Comparison of ENCODE assay signal across 32 cellular contexts in genomic region chr10:52276982-52277381, GRCh38. TPM values are rescaled to one million over a fixed set of nuclear protein-coding genes. Genes with fewer than 3 reads are reported as not detected.
"Had no signal": no experiment of that assay in that cellular context is flagged by ENCODE, and none has a peak within 500 bp of the region (broad histone marks: within the 10 kb centered on the region; RNA-seq: fewer than 3 reads in every experiment).

No MANE protein-coding gene starts in this region.

- ATAC-seq: activated naive CD4-positive, alpha-beta T cell treated with anti-CD3 and anti-CD28 coated beads, Interleukin-2, amount 50 U/mL, for 72 hours; activated T-cell treated with anti-CD3 and anti-CD28 coated beads, Interleukin-2, amount 50 U/mL, for 72 hours; esophagus mucosa; gastrocnemius medialis; heart left ventricle had no signal

- H3K4me3 ChIP-seq: coronary artery, dorsolateral prefrontal cortex, gastrocnemius medialis, heart left ventricle had no signal

- H3K4me1 Mint-ChIP-seq: activated CD4-positive, alpha-beta memory T cell treated with anti-CD3 and anti-CD28 coated beads, Interleukin-2, amount 10 ng/mL, durations not matched to agents 7 days and 5 days; activated CD4-positive, alpha-beta T cell treated with anti-CD3 and anti-CD28 coated beads, Interleukin-2, amount 10 ng/mL, durations not matched to agents 7 days and 5 days; activated naive CD4-positive, alpha-beta T cell treated with anti-CD3 and anti-CD28 coated beads, Interleukin-2, amount 10 ng/mL, durations not matched to agents 7 days and 5 days; activated naive CD8-positive, alpha-beta T cell treated with anti-CD3 and anti-CD28 coated beads, Interleukin-2, amount 10 ng/mL, durations not matched to agents 7 days and 5 days; central memory CD8-positive, alpha-beta T cell; endodermal cell had no signal

- H3K27ac Mint-ChIP-seq: activated CD4-positive, alpha-beta memory T cell treated with anti-CD3 and anti-CD28 coated beads, Interleukin-2, amount 10 ng/mL, durations not matched to agents 7 days and 5 days; activated CD4-positive, alpha-beta T cell treated with anti-CD3 and anti-CD28 coated beads, Interleukin-2, amount 10 ng/mL, durations not matched to agents 7 days and 5 days; activated naive CD4-positive, alpha-beta T cell treated with anti-CD3 and anti-CD28 coated beads, Interleukin-2, amount 10 ng/mL, durations not matched to agents 7 days and 5 days; activated naive CD4-positive, alpha-beta T cell treated with anti-CD3 and anti-CD28 coated beads, Interleukin-2, amount 50 U/mL, for 72 hours; activated naive CD8-positive, alpha-beta T cell treated with anti-CD3 and anti-CD28 coated beads, Interleukin-2, amount 10 ng/mL, durations not matched to agents 7 days and 5 days; activated T-cell treated with anti-CD3 and anti-CD28 coated beads, Interleukin-2, amount 50 U/mL, for 24 hours; activated T-cell treated with anti-CD3 and anti-CD28 coated beads, Interleukin-2, amount 50 U/mL, for 72 hours; dendritic cell treated with granulocyte-macrophage colony-stimulating factor and Interleukin-4, amounts not matched to agents 40 ng/mL and 50 ng/mL, for 4 days; endodermal cell had no signal

- DNase-seq: activated CD4-positive, alpha-beta memory T cell treated with anti-CD3 and anti-CD28 coated beads, Interleukin-2, amount 10 ng/mL, durations not matched to agents 7 days and 5 days; activated CD4-positive, alpha-beta T cell treated with anti-CD3 and anti-CD28 coated beads for 1 hour; activated CD4-positive, alpha-beta T cell treated with anti-CD3 and anti-CD28 coated beads for 4 hours; activated CD4-positive, alpha-beta T cell treated with anti-CD3 and anti-CD28 coated beads, Interleukin-2, amount 10 ng/mL, durations not matched to agents 7 days and 5 days; activated CD4-positive, alpha-beta T cell treated with anti-CD3 and anti-CD28 coated beads, Interleukin-2, amount 50 U/mL, for 4 hours; activated CD4-positive, CD25-positive, alpha-beta regulatory T cell; activated CD8-positive, alpha-beta memory T cell treated with anti-CD3 and anti-CD28 coated beads, Interleukin-2, amount 50 U/mL, for 48 hours; activated gamma-delta T cell; activated naive CD4-positive, alpha-beta T cell; activated naive CD4-positive, alpha-beta T cell treated with anti-CD3 and anti-CD28 coated beads, Interleukin-2, amount 10 ng/mL, durations not matched to agents 7 days and 5 days; activated naive CD8-positive, alpha-beta T cell treated with anti-CD3 and anti-CD28 coated beads, Interleukin-2, amount 10 ng/mL, durations not matched to agents 7 days and 5 days; activated T-cell treated with anti-CD3 and anti-CD28 coated beads for 4 hours; activated T-cell treated with anti-CD3 and anti-CD28 coated beads, Interleukin-2, amount 50 U/mL, for 24 hours; activated T-cell treated with anti-CD3 and anti-CD28 coated beads, Interleukin-2, amount 50 U/mL, for 72 hours; amniotic stem cell; anterior cingulate cortex; brain microvascular endothelial cell; dorsolateral prefrontal cortex; effector memory CD4-positive, alpha-beta T cell; endodermal cell; foreskin fibroblast; gastrocnemius medialis; glutamatergic neuron; heart left ventricle; T-helper 2 cell had no signal

- H3K9me3 ChIP-seq: gastrocnemius medialis had no signal

- H3K4me3 Mint-ChIP-seq: activated CD4-positive, alpha-beta memory T cell treated with anti-CD3 and anti-CD28 coated beads, Interleukin-2, amount 10 ng/mL, durations not matched to agents 7 days and 5 days; activated CD4-positive, alpha-beta T cell treated with anti-CD3 and anti-CD28 coated beads, Interleukin-2, amount 10 ng/mL, durations not matched to agents 7 days and 5 days; activated naive CD4-positive, alpha-beta T cell treated with anti-CD3 and anti-CD28 coated beads, Interleukin-2, amount 10 ng/mL, durations not matched to agents 7 days and 5 days; activated naive CD8-positive, alpha-beta T cell treated with anti-CD3 and anti-CD28 coated beads, Interleukin-2, amount 10 ng/mL, durations not matched to agents 7 days and 5 days; activated T-cell treated with anti-CD3 and anti-CD28 coated beads, Interleukin-2, amount 50 U/mL, for 24 hours; activated T-cell treated with anti-CD3 and anti-CD28 coated beads, Interleukin-2, amount 50 U/mL, for 72 hours; central memory CD8-positive, alpha-beta T cell; dendritic cell treated with granulocyte-macrophage colony-stimulating factor and Interleukin-4, amounts not matched to agents 40 ng/mL and 50 ng/mL, for 4 days; endodermal cell had no signal

- H3K27me3 ChIP-seq: brain microvascular endothelial cell, dorsolateral prefrontal cortex, gastrocnemius medialis, heart left ventricle had no signal

- H3K27ac ChIP-seq: brain microvascular endothelial cell, coronary artery, dorsolateral prefrontal cortex, gastrocnemius medialis, heart left ventricle had no signal

- H3K9me3 Mint-ChIP-seq: activated naive CD8-positive, alpha-beta T cell treated with anti-CD3 and anti-CD28 coated beads, Interleukin-2, amount 10 ng/mL, durations not matched to agents 7 days and 5 days had no signal

- H3K36me3 Mint-ChIP-seq: activated naive CD4-positive, alpha-beta T cell treated with anti-CD3 and anti-CD28 coated beads, Interleukin-2, amount 10 ng/mL, durations not matched to agents 7 days and 5 days; activated naive CD4-positive, alpha-beta T cell treated with anti-CD3 and anti-CD28 coated beads, Interleukin-2, amount 50 U/mL, for 72 hours; activated naive CD8-positive, alpha-beta T cell treated with anti-CD3 and anti-CD28 coated beads, Interleukin-2, amount 10 ng/mL, durations not matched to agents 7 days and 5 days had no signal

- H3K36me3 ChIP-seq: brain microvascular endothelial cell had no signal

- H3K27me3 Mint-ChIP-seq: activated CD4-positive, alpha-beta memory T cell treated with anti-CD3 and anti-CD28 coated beads, Interleukin-2, amount 10 ng/mL, durations not matched to agents 7 days and 5 days; activated CD4-positive, alpha-beta T cell treated with anti-CD3 and anti-CD28 coated beads, Interleukin-2, amount 10 ng/mL, durations not matched to agents 7 days and 5 days; activated naive CD4-positive, alpha-beta T cell treated with anti-CD3 and anti-CD28 coated beads, Interleukin-2, amount 10 ng/mL, durations not matched to agents 7 days and 5 days; activated naive CD8-positive, alpha-beta T cell treated with anti-CD3 and anti-CD28 coated beads, Interleukin-2, amount 10 ng/mL, durations not matched to agents 7 days and 5 days; activated T-cell treated with anti-CD3 and anti-CD28 coated beads, Interleukin-2, amount 50 U/mL, for 24 hours; central memory CD8-positive, alpha-beta T cell; dendritic cell treated with granulocyte-macrophage colony-stimulating factor and Interleukin-4, amounts not matched to agents 40 ng/mL and 50 ng/mL, for 4 days had no signal

- FAIRE-seq: bronchial epithelial cell had no signal

RNA-seq across cellular contexts. Expression of gene DKK1, which starts 37.1 kb away (rescaled TPM):
- total RNA-seq: activated CD4-positive, alpha-beta memory T cell treated with anti-CD3 and anti-CD28 coated beads, Interleukin-2, amount 10 ng/mL, durations not matched to agents 7 days and 5 days; activated CD4-positive, alpha-beta T cell treated with anti-CD3 and anti-CD28 coated beads, Interleukin-2, amount 10 ng/mL, durations not matched to agents 7 days and 5 days; activated naive CD4-positive, alpha-beta T cell treated with anti-CD3 and anti-CD28 coated beads, Interleukin-2, amount 50 U/mL, for 72 hours; activated naive CD8-positive, alpha-beta T cell treated with anti-CD3 and anti-CD28 coated beads, Interleukin-2, amount 10 ng/mL, durations not matched to agents 7 days and 5 days; activated T-cell treated with anti-CD3 and anti-CD28 coated beads, Interleukin-2, amount 50 U/mL, for 72 hours; T-helper 1 cell treated with Interleukin-12 subunit alpha and Interleukin-12 subunit beta and Interleukin-4 antibody, amounts not matched to agents 30 ng/mL and 1 ng/mL, for 36 hours had no signal
